18 cellular contexts compared by ENCODE assay signal in the genomic region with DNA sequence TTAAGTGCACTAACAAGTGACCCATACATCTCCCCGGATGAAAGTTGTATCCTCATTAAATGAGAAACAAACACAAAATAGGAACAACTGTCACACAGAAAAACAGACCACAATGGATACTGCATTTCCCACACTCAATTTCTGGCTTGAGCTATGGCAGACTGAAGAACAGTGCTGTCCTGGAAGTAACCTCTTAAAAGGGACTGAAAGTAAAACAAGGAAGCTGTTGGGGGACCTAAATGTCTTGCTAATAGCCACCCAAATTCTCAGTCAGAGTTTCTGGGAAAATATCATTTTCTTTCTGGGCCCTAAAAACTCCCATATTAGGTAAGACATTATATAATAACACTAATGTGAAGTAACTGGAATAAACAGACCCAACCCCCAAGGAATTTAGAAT.
"Had no signal": no experiment of that assay in that cellular context is flagged by ENCODE, and none has a peak within 500 bp of the region (broad histone marks: within the 10 kb centered on the region; RNA-seq: fewer than 3 reads in every experiment).

No MANE protein-coding gene starts in this region.

- H3K27me3 Mint-ChIP-seq: dendritic cell treated with granulocyte-macrophage colony-stimulating factor and Interleukin-4, amounts not matched to agents 40 ng/mL and 50 ng/mL, for 4 days; stimulated activated naive B cell treated with anti-CD40 and anti-IgM and Interleukin-4, amounts not matched to agents 10 μg/mL and 1 μg/mL and 100 μg/mL, for 72 hours had no signal

- H3K4me1 Mint-ChIP-seq: nephron; stimulated activated naive B cell treated with anti-CD40 and anti-IgM and Interleukin-4, amounts not matched to agents 10 μg/mL and 1 μg/mL and 100 μg/mL, for 72 hours had no signal

- DNase-seq: activated CD4-positive, alpha-beta T cell treated with anti-CD3 and anti-CD28 coated beads, Interleukin-2, amount 50 U/mL, for 1 hour; activated CD8-positive, alpha-beta memory T cell treated with anti-CD3 and anti-CD28 coated beads for 24 hours; activated naive CD4-positive, alpha-beta T cell treated with Interleukin-2 at 50 U/mL for 16 hours; anterior cingulate cortex; brain microvascular endothelial cell; cerebellar nuclear complex; effector memory CD4-positive, alpha-beta T cell; foreskin fibroblast; kidney glomerular epithelial cell; left ventricle myocardium superior; right cardiac atrium; stimulated activated CD4-positive, alpha-beta T cell treated with anti-CD3 and anti-CD28 coated beads, Interleukin-15, amount 100 ng/mL, for 24 hours; stimulated activated CD4-positive, alpha-beta T cell treated with anti-CD3 and anti-CD28 coated beads, Interleukin-4, amount 100 ng/mL, for 1 hour; stimulated activated naive B cell treated with anti-CD40 and anti-IgM and Interleukin-4, amounts not matched to agents 10 μg/mL and 1 μg/mL and 100 μg/mL, for 72 hours; thyroid gland had no signal

- ATAC-seq: activated CD4-positive, CD25-positive, alpha-beta regulatory T cell treated with anti-CD3 and anti-CD28 coated beads, Interleukin-2, amount 50 U/mL, for 24 hours; left ventricle myocardium superior; right cardiac atrium; stimulated activated naive B cell treated with anti-CD40 and anti-IgM and Interleukin-4, amounts not matched to agents 10 μg/mL and 1 μg/mL and 100 μg/mL, for 72 hours had no signal

- H3K36me3 Mint-ChIP-seq: stimulated activated naive B cell treated with anti-CD40 and anti-IgM and Interleukin-4, amounts not matched to agents 10 μg/mL and 1 μg/mL and 100 μg/mL, for 72 hours had no signal

- H3K27ac Mint-ChIP-seq: dendritic cell treated with granulocyte-macrophage colony-stimulating factor and Interleukin-4, amounts not matched to agents 40 ng/mL and 50 ng/mL, for 4 days; nephron; stimulated activated naive B cell treated with anti-CD40 and anti-IgM and Interleukin-4, amounts not matched to agents 10 μg/mL and 1 μg/mL and 100 μg/mL, for 72 hours had no signal

- H3K4me3 Mint-ChIP-seq: dendritic cell treated with granulocyte-macrophage colony-stimulating factor and Interleukin-4, amounts not matched to agents 40 ng/mL and 50 ng/mL, for 4 days; nephron; stimulated activated naive B cell treated with anti-CD40 and anti-IgM and Interleukin-4, amounts not matched to agents 10 μg/mL and 1 μg/mL and 100 μg/mL, for 72 hours had no signal
